ENCODE assay signal across 29 cellular contexts in genomic region chr4:99971453-99972111, GRCh38.
"Had no signal": no experiment of that assay in that cellular context is flagged by ENCODE, and none has a peak within 500 bp of the region (broad histone marks: within the 10 kb centered on the region; RNA-seq: fewer than 3 reads in every experiment).

No MANE protein-coding gene starts in this region.

- H3K36me3 ChIP-seq: adrenal gland, esophagus squamous epithelium had no signal

- H3K36me3 Mint-ChIP-seq: activated CD4-positive, alpha-beta memory T cell treated with anti-CD3 and anti-CD28 coated beads for 36 hours; activated CD8-positive, alpha-beta memory T cell treated with anti-CD3 and anti-CD28 coated beads, Interleukin-2, amount 10 ng/mL, durations not matched to agents 7 days and 5 days; activated naive CD8-positive, alpha-beta T cell treated with anti-CD3 and anti-CD28 coated beads for 36 hours had no signal

- H3K27me3 Mint-ChIP-seq: activated CD4-positive, alpha-beta T cell treated with anti-CD3 and anti-CD28 coated beads for 36 hours; activated naive CD8-positive, alpha-beta T cell treated with anti-CD3 and anti-CD28 coated beads for 36 hours; activated naive CD8-positive, alpha-beta T cell treated with anti-CD3 and anti-CD28 coated beads, Interleukin-2, amount 50 U/mL, for 24 hours had no signal

- DNase-seq: activated CD4-positive, alpha-beta memory T cell treated with anti-CD3 and anti-CD28 coated beads for 36 hours; activated CD4-positive, alpha-beta T cell treated with anti-CD3 and anti-CD28 coated beads for 36 hours; activated CD4-positive, alpha-beta T cell treated with anti-CD3 and anti-CD28 coated beads, Interleukin-2, amount 10 ng/mL, durations not matched to agents 24 days and 14 days; activated CD4-positive, CD25-positive, alpha-beta regulatory T cell treated with anti-CD3 and anti-CD28 coated beads, Interleukin-2, amount 50 U/mL, for 72 hours; activated CD8-positive, alpha-beta memory T cell treated with anti-CD3 and anti-CD28 coated beads, Interleukin-2, amount 10 ng/mL, durations not matched to agents 7 days and 5 days; activated CD8-positive, alpha-beta memory T cell treated with anti-CD3 and anti-CD28 coated beads, Interleukin-2, amount 50 U/mL, for 4 hours; activated CD8-positive, alpha-beta T cell treated with anti-CD3 and anti-CD28 coated beads, Interleukin-2, amount 10 ng/mL, durations not matched to agents 7 days and 5 days; activated effector memory CD4-positive, alpha-beta T cell treated with anti-CD3 and anti-CD28 coated beads, Interleukin-2, amount 50 U/mL, for 16 hours; activated naive CD4-positive, alpha-beta T cell treated with anti-CD3 and anti-CD28 coated beads for 36 hours; activated naive CD8-positive, alpha-beta T cell treated with anti-CD3 and anti-CD28 coated beads for 36 hours; activated naive CD8-positive, alpha-beta T cell treated with anti-CD3 and anti-CD28 coated beads, Interleukin-2, amount 50 U/mL, for 24 hours; activated T-cell treated with anti-CD3 and anti-CD28 coated beads, Interleukin-2, amount 50 U/mL, for 1 hour; activated T-cell treated with anti-CD3 and anti-CD28 coated beads, Interleukin-2, amount 50 U/mL, for 48 hours; adrenal gland; amygdala; body of pancreas; cortex of kidney; dermis blood vessel endothelial cell; effector CD4-positive, alpha-beta T cell; esophagus squamous epithelium; foreskin melanocyte; T-helper 2 cell had no signal

- FAIRE-seq: colon, endometrium, endothelial cell of umbilical vein had no signal

- H3K4me1 ChIP-seq: adrenal gland, body of pancreas, esophagus squamous epithelium had no signal

- H3K4me1 Mint-ChIP-seq: activated CD4-positive, alpha-beta T cell treated with anti-CD3 and anti-CD28 coated beads for 36 hours; activated CD4-positive, alpha-beta T cell treated with anti-CD3 and anti-CD28 coated beads, Interleukin-2, amount 10 ng/mL, durations not matched to agents 24 days and 14 days; activated naive CD4-positive, alpha-beta T cell treated with anti-CD3 and anti-CD28 coated beads, Interleukin-2, amount 50 U/mL, for 24 hours; activated naive CD8-positive, alpha-beta T cell treated with anti-CD3 and anti-CD28 coated beads for 36 hours; activated naive CD8-positive, alpha-beta T cell treated with anti-CD3 and anti-CD28 coated beads, Interleukin-2, amount 50 U/mL, for 24 hours had no signal

- H3K27ac Mint-ChIP-seq: activated CD4-positive, alpha-beta memory T cell treated with anti-CD3 and anti-CD28 coated beads for 36 hours; activated CD4-positive, alpha-beta T cell treated with anti-CD3 and anti-CD28 coated beads for 36 hours; activated CD4-positive, alpha-beta T cell treated with anti-CD3 and anti-CD28 coated beads, Interleukin-2, amount 10 ng/mL, durations not matched to agents 24 days and 14 days; activated CD8-positive, alpha-beta memory T cell treated with anti-CD3 and anti-CD28 coated beads, Interleukin-2, amount 10 ng/mL, durations not matched to agents 7 days and 5 days; activated CD8-positive, alpha-beta T cell treated with anti-CD3 and anti-CD28 coated beads, Interleukin-2, amount 10 ng/mL, durations not matched to agents 7 days and 5 days; activated naive CD4-positive, alpha-beta T cell treated with anti-CD3 and anti-CD28 coated beads for 36 hours; activated naive CD4-positive, alpha-beta T cell treated with anti-CD3 and anti-CD28 coated beads, Interleukin-2, amount 50 U/mL, for 24 hours; activated naive CD8-positive, alpha-beta T cell treated with anti-CD3 and anti-CD28 coated beads for 36 hours; activated naive CD8-positive, alpha-beta T cell treated with anti-CD3 and anti-CD28 coated beads, Interleukin-2, amount 50 U/mL, for 24 hours; activated T-helper 1 cell treated with anti-CD3 and anti-CD28 coated beads, Interleukin-12 subunit alpha, Interleukin-12 subunit beta, Interleukin-2, Interleukin-4 antibody, amounts not matched to agents 30 ng/mL and 10 ng/mL and 1 ng/mL, durations not matched to agents 14 hours and 24 hours and 36 hours; activated T-helper 2 cell treated with anti-CD3 and anti-CD28 coated beads, Interferon-gamma antibody, Interleukin-2, Interleukin-4, amounts not matched to agents 10 μg/mL and 5 μg/mL and 100 μg/mL, durations not matched to agents 14 hours and 24 hours and 36 hours had no signal

- ATAC-seq: activated CD4-positive, alpha-beta T cell treated with anti-CD3 and anti-CD28 coated beads for 36 hours; activated CD8-positive, alpha-beta memory T cell treated with anti-CD3 and anti-CD28 coated beads, Interleukin-2, amount 10 ng/mL, durations not matched to agents 7 days and 5 days; activated CD8-positive, alpha-beta T cell treated with anti-CD3 and anti-CD28 coated beads, Interleukin-2, amount 10 ng/mL, durations not matched to agents 7 days and 5 days; activated naive CD8-positive, alpha-beta T cell treated with anti-CD3 and anti-CD28 coated beads, Interleukin-2, amount 50 U/mL, for 24 hours; body of pancreas had no signal

- H3K9me3 Mint-ChIP-seq: activated T-helper 1 cell treated with anti-CD3 and anti-CD28 coated beads, Interleukin-12 subunit alpha, Interleukin-12 subunit beta, Interleukin-2, Interleukin-4 antibody, amounts not matched to agents 30 ng/mL and 10 ng/mL and 1 ng/mL, durations not matched to agents 14 hours and 24 hours and 36 hours; activated T-helper 2 cell treated with anti-CD3 and anti-CD28 coated beads, Interferon-gamma antibody, Interleukin-2, Interleukin-4, amounts not matched to agents 10 μg/mL and 5 μg/mL and 100 μg/mL, durations not matched to agents 14 hours and 24 hours and 36 hours had no signal

- H3K27me3 ChIP-seq: adrenal gland, body of pancreas, esophagus squamous epithelium had no signal

- H3K4me3 ChIP-seq: adrenal gland, body of pancreas, esophagus squamous epithelium had no signal

- H3K27ac ChIP-seq: adrenal gland, body of pancreas, epithelial cell of prostate, esophagus squamous epithelium had no signal

- H3K4me3 Mint-ChIP-seq: activated CD4-positive, alpha-beta memory T cell treated with anti-CD3 and anti-CD28 coated beads for 36 hours; activated CD4-positive, alpha-beta T cell treated with anti-CD3 and anti-CD28 coated beads for 36 hours; activated CD4-positive, alpha-beta T cell treated with anti-CD3 and anti-CD28 coated beads, Interleukin-2, amount 10 ng/mL, durations not matched to agents 24 days and 14 days; activated CD8-positive, alpha-beta memory T cell treated with anti-CD3 and anti-CD28 coated beads, Interleukin-2, amount 10 ng/mL, durations not matched to agents 7 days and 5 days; activated CD8-positive, alpha-beta T cell treated with anti-CD3 and anti-CD28 coated beads, Interleukin-2, amount 10 ng/mL, durations not matched to agents 7 days and 5 days; activated naive CD4-positive, alpha-beta T cell treated with anti-CD3 and anti-CD28 coated beads for 36 hours; activated naive CD4-positive, alpha-beta T cell treated with anti-CD3 and anti-CD28 coated beads, Interleukin-2, amount 50 U/mL, for 24 hours; activated naive CD8-positive, alpha-beta T cell treated with anti-CD3 and anti-CD28 coated beads for 36 hours; activated naive CD8-positive, alpha-beta T cell treated with anti-CD3 and anti-CD28 coated beads, Interleukin-2, amount 50 U/mL, for 24 hours; activated T-helper 1 cell treated with anti-CD3 and anti-CD28 coated beads, Interleukin-12 subunit alpha, Interleukin-12 subunit beta, Interleukin-2, Interleukin-4 antibody, amounts not matched to agents 30 ng/mL and 10 ng/mL and 1 ng/mL, durations not matched to agents 14 hours and 24 hours and 36 hours had no signal

- H3K9me3 ChIP-seq: adrenal gland, body of pancreas, esophagus squamous epithelium had no signal
